8 cellular contexts compared by ENCODE assay signal in the genomic region with DNA sequence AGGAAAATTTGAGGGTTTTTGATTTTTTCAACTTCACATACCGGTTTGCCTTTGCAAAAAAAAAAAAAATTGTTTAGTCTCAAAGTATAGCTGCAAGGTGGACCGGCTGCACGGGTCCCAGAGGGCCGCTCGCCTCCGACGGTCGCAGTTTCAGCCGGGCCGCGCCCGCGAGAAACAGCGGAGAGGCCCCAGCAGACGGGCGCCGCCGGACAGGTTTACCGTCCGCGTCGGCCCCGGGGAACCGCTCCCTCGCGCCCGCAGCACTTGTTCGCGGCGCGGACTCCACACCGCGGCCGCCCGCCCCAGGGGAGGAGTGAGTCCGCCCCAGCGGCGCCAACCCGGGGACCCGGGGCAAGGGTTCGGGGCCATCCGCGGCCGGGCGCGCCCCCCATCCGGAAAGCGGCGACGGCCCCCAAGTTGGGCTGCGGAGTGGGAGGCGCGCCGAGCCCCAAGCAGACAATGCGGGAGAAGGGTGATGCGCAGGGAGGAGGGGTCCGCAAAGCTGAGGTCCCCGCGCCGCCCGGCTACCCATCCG.
DNase-seq lines count a peak whose midpoint lies in the region; ATAC-seq, FAIRE-seq and TF ChIP-seq lines count a peak whose summit lies in the region.
"Not testable (repeated sequence)": the region's sequence is repeated elsewhere in the genome, so short reads cannot be mapped to it uniquely, and the experiment has no call there.

No MANE protein-coding gene starts in this region.

- not testable (repeated sequence) for H3K36me3 ChIP-seq in BJ (ENCODE audit: control insufficient read depth, insufficient read depth, low read length); SU-DHL-6 (ENCODE audit: low read length); pancreas; thymus (ENCODE audit: control insufficient read depth, insufficient read depth)

- ATAC-seq in left lobe of liver, pancreas: not testable (repeated sequence)

- not testable (repeated sequence) for H3K27ac ChIP-seq in SU-DHL-6 (ENCODE audit: low read depth, low read length); pancreas; thymus (ENCODE audit: low read depth)

- not testable (repeated sequence) for TF ChIP-seq CTCF in BJ (IDR thresholded peaks at IDR 0.05; ENCODE audit: insufficient read depth, low read depth, low read length); HFF-Myc (IDR thresholded peaks at IDR 0.05; ENCODE audit: low read depth, low read length, missing control alignments); SU-DHL-6 (IDR thresholded peaks at IDR 0.05; ENCODE audit: insufficient read depth, low read length, poor library complexity, severe bottlenecking); brain (conservative IDR thresholded peaks at IDR 0.05); fibroblast of the aortic adventitia (IDR thresholded peaks at IDR 0.05; ENCODE audit: insufficient read depth, low read length); pancreas (IDR thresholded peaks at IDR 0.05)

- not testable (repeated sequence) for H3K4me1 ChIP-seq in pancreas; thymus (ENCODE audit: control insufficient read depth, insufficient read depth, low read length)

- not testable (repeated sequence) for DNase-seq in BJ (ENCODE audit: low read depth); HFF-Myc (ENCODE audit: extremely low read depth, low read depth); fibroblast of the aortic adventitia (ENCODE audit: low read depth)
- peak; percentile 46 for DNase-seq in left lobe of liver (ENCODE audit: low spot score)
- peak in 3 of 6 donors; percentile 25 to 58 (median 27) for DNase-seq in pancreas

- H3K27me3 ChIP-seq in BJ (ENCODE audit: control insufficient read depth, insufficient read depth, low read length); SU-DHL-6 (ENCODE audit: low read length); pancreas; thymus (ENCODE audit: control insufficient read depth, insufficient read depth): not testable (repeated sequence)

- not testable (repeated sequence) for FAIRE-seq in pancreas (lab: Jason Lieb, UNC)

- not testable (repeated sequence) for H3K9me3 ChIP-seq in SU-DHL-6 (ENCODE audit: insufficient read depth, low read length); pancreas; thymus (ENCODE audit: control insufficient read depth)

- POLR2A ChIA-PET in BJ (lab: Charles Lee): not testable (repeated sequence)

- 1% methylated on average over 23 to 48 of the region's 62 CpGs for WGBS in pancreas, 2 donors
- WGBS in thymus: 1% methylated on average over 29 of the region's 62 CpGs

- H3K4me3 ChIP-seq in BJ (ENCODE audit: low read depth, low read length): peak overlapping the region; percentile 45
- H3K4me3 ChIP-seq in HFF-Myc (replicated peaks; ENCODE audit: low read depth, low read length): peak overlapping the region; percentile 35
- peak overlapping the region; percentile 40 for H3K4me3 ChIP-seq in SU-DHL-6 (ENCODE audit: insufficient read depth, low read length, poor library complexity, severe bottlenecking)
- peak overlapping the region; percentile 39 for H3K4me3 ChIP-seq in fibroblast of the aortic adventitia (ENCODE audit: low read depth, low read length)
- peak overlapping the region in 3 of 4 donors; percentile 16 to 45 (median 40) for H3K4me3 ChIP-seq in pancreas
- H3K4me3 ChIP-seq in thymus (ENCODE audit: low read length): peak overlapping the region; percentile 39

- not testable (repeated sequence) for H3K4me1 Mint-ChIP-seq in brain

- not testable (repeated sequence) for H3K27ac Mint-ChIP-seq in brain

- peak overlapping the region; percentile 52 to 74 (median 58) for H3K4me3 Mint-ChIP-seq in brain

- H4K20me1 ChIP-seq in SU-DHL-6 (ENCODE audit: low read depth, low read length): not testable (repeated sequence)

- not testable (repeated sequence) for H3K9ac ChIP-seq in SU-DHL-6 (ENCODE audit: low read length)

- not testable (repeated sequence) for H3K9me3 Mint-ChIP-seq in brain

- not testable (repeated sequence) for H3K27me3 Mint-ChIP-seq in brain

- not testable (repeated sequence) for H3K9me2 ChIP-seq in SU-DHL-6 (replicated peaks; ENCODE audit: insufficient read depth, low read length)

- H3K4me2 ChIP-seq in SU-DHL-6 (ENCODE audit: low read depth, low read length, poor library complexity, severe bottlenecking): peak overlapping the region; percentile 35

- not testable (repeated sequence) for H2AFZ ChIP-seq in SU-DHL-6 (ENCODE audit: low read depth, low read length, severe bottlenecking)

- CTCF ChIA-PET in BJ (lab: Yijun Ruan, JAX): not testable (repeated sequence)

- not testable (repeated sequence) for H3K36me3 Mint-ChIP-seq in brain

- not testable (repeated sequence) for H3K79me2 ChIP-seq in SU-DHL-6 (ENCODE audit: insufficient read depth, low read length)

- intact Hi-C loops in pancreas (cut with DNase I): not testable (repeated sequence)

- H3F3A ChIP-seq in SU-DHL-6 (ENCODE audit: insufficient read depth): not testable (repeated sequence)
